1 cellular context compared by ENCODE assay signal in the genomic region with DNA sequence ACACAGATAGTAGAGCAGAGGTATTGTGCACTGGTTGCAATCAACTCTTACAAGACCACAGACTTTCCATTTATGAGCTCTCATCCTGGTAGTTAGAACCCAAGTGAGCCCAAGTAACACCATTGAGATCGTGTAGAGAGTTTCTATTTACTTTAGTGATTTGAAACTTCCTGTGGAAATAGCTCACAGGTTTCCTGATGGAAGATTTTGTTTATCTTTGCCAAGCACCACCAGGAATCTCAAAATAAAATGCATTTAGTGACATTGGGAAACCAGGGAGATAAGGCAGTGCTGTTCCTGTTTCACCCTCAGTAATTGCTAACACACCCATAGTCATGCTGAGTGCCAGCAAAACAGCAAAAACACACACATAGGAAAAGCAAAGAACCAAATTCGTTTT.
TF ChIP-seq lines count a peak whose summit lies in the region.

No MANE protein-coding gene starts in this region.

TF ChIP-seq in IMR-90, 13 proteins besides CTCF, POLR2A, EP300 and RAD21 (continued from another document):
- TF ChIP-seq, protein P1, sequence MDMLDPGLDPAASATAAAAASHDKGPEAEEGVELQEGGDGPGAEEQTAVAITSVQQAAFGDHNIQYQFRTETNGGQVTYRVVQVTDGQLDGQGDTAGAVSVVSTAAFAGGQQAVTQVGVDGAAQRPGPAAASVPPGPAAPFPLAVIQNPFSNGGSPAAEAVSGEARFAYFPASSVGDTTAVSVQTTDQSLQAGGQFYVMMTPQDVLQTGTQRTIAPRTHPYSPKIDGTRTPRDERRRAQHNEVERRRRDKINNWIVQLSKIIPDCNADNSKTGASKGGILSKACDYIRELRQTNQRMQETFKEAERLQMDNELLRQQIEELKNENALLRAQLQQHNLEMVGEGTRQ (IDR thresholded peaks at IDR 0.05; ENCODE audit: low read depth, low read length), result no peak
- TF ChIP-seq CEBPB (IDR thresholded peaks at IDR 0.05; ENCODE audit: low read depth, low read length), result no peak
- no peak for TF ChIP-seq SMC3 (IDR thresholded peaks at IDR 0.05; ENCODE audit: low read depth, low read length)
- TF ChIP-seq MAZ (IDR thresholded peaks at IDR 0.05; ENCODE audit: borderline replicate concordance, low read depth, low read length), result no peak
- TF ChIP-seq FOS (IDR thresholded peaks at IDR 0.05; ENCODE audit: low read depth, low read length), result no peak
- TF ChIP-seq MAFK (IDR thresholded peaks at IDR 0.05; ENCODE audit: low read depth, low read length), result no peak
- no peak for TF ChIP-seq RCOR1 (IDR thresholded peaks at IDR 0.05; ENCODE audit: insufficient replicate concordance, low read length)
- no peak for TF ChIP-seq RFX5 (IDR thresholded peaks at IDR 0.05; ENCODE audit: low read depth, low read length)
